In the genomic region with DNA sequence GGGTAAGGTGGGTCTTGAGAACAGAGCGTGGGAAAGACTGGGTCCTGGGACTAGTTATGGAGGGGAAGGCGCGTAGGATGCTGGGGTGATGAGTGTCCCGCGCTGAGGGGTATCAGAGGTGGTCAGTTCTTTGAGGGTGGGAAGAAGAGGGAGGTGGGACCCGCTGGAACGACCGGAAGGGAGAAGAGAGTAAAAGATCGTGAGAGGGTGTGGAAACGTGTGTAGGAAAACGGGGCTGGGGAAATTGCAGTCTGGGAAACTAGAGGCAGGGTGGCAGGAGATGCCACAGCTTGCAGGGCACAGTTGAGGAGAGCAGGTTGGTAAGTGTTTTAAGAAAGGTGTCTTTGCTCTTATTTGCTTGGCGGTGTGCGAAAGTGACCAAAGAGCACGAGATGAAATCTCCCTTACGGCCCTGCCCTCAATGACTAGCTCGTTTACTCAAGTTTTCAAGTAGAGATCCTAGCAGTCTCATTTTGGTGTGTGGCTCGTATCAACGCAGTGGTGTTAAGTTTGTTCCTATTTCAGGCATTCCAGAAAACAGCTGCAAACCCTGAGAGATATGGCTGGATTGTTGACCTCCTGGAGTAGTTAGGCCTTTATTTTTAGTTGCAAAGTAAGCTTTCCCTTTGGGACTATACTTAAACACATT, we compare ENCODE assay signal across 8 cellular contexts. TPM values are rescaled to one million over a fixed set of nuclear protein-coding genes. Genes with fewer than 3 reads are reported as not detected.
DNase-seq lines count a peak whose midpoint lies in the region; ATAC-seq and TF ChIP-seq lines count a peak whose summit lies in the region.

No MANE protein-coding gene starts in this region.

- peak overlapping the region; percentile 88 for H3K4me3 ChIP-seq in OCI-LY1 (ENCODE audit: low read depth, low read length, poor library complexity, severe bottlenecking)
- peak overlapping the region; percentile 63 to 79 (median 69) for H3K4me3 ChIP-seq in right lobe of liver
- peak overlapping the region; percentile 38 to 95 (median 79) for H3K4me3 ChIP-seq in thyroid gland (replicated peaks in 1 of 3)

- H4K20me1 ChIP-seq in OCI-LY1 (ENCODE audit: insufficient read depth, low read length), result no peaks in the 10 kb centered on the region

- in situ Hi-C loops in ACHN (cut with HindIII; ENCODE audit: low pct_ligation_motif_present, low pct_unique_long_range_greater_than_20kb, low sequenced_read_pairs), result no loop called here

- H3F3A ChIP-seq in OCI-LY1 (ENCODE audit: insufficient read depth, low read length), result no peaks in the 10 kb centered on the region

- H2AFZ ChIP-seq in OCI-LY1 (ENCODE audit: low read length), result no peak overlapping the region

- no peaks in the 10 kb centered on the region for H3K9me2 ChIP-seq in OCI-LY1 (ENCODE audit: low read depth, low read length)

- ATAC-seq in GM18498 (IDR thresholded peaks at IDR 0.05; ENCODE audit: unreplicated experiment) (peak; percentile 0), right lobe of liver (peak in 3 of 4 donors; percentile 0 to 4 (median 3)), HG03460 (IDR thresholded peaks at IDR 0.05; ENCODE audit: unreplicated experiment) (no peak), GM21576 (IDR thresholded peaks at IDR 0.05; ENCODE audit: unreplicated experiment) (no peak)

- H3K9me3 Mint-ChIP-seq in chondrocyte (ENCODE audit: low read depth), result no peaks in the 10 kb centered on the region

- TF ChIP-seq POLR2A in right lobe of liver (IDR thresholded peaks at IDR 0.05) (no peak), thyroid gland (IDR thresholded peaks at IDR 0.05) (no peak)

- peaks cover 43% of the 10 kb centered on the region for H3K4me1 Mint-ChIP-seq in chondrocyte (ENCODE audit: low read depth)

- H3K4me1 ChIP-seq in OCI-LY1 (ENCODE audit: insufficient read depth, low read length, severe bottlenecking) (peaks cover 29% of the 10 kb centered on the region), right lobe of liver (peaks cover 0 to 16% (median 8%) of the 10 kb centered on the region in 4 donors), thyroid gland (peaks cover 11 to 18% of the 10 kb centered on the region in 2 donors)

- 0% methylated on average over 18 of the region's 18 CpGs for WGBS in right lobe of liver (ENCODE audit: insufficient coverage, low coverage, low lambda C conversion rate, missing lambda C conversion rate)
- WGBS in thyroid gland, 2 donors, result 0 to 1% methylated on average over 18 of the region's 18 CpGs

- H3K79me2 ChIP-seq in OCI-LY1 (ENCODE audit: insufficient read depth, low read length), result peaks cover 33% of the 10 kb centered on the region

- H3K27me3 Mint-ChIP-seq in chondrocyte (ENCODE audit: low read depth), result no peaks in the 10 kb centered on the region

- H3K4me2 ChIP-seq in OCI-LY1 (ENCODE audit: low read length), result peak overlapping the region; percentile 90

- H3K27me3 ChIP-seq in OCI-LY1 (ENCODE audit: insufficient read depth, low read length), result no peaks in the 10 kb centered on the region
- no peaks in the 10 kb centered on the region for H3K27me3 ChIP-seq in right lobe of liver
- no peaks in the 10 kb centered on the region for H3K27me3 ChIP-seq in thyroid gland

- peaks cover 12% of the 10 kb centered on the region for H3K36me3 Mint-ChIP-seq in chondrocyte (ENCODE audit: low read depth)

- intact Hi-C loops in right lobe of liver (cut with DNase I) (no loop called here), thyroid gland (cut with DNase I) (no loop called here)

- DNase-seq in ACHN (peak; percentile 68), chondrocyte (ENCODE audit: low spot score) (no peak), right lobe of liver (no peak), thyroid gland (peak in 1 of 2 donors; percentile 15)

- H3K9me3 ChIP-seq in OCI-LY1 (ENCODE audit: low read length), result no peaks in the 10 kb centered on the region
- H3K9me3 ChIP-seq in right lobe of liver, result no peaks in the 10 kb centered on the region
- H3K9me3 ChIP-seq in thyroid gland, result no peaks in the 10 kb centered on the region

- H3K27ac ChIP-seq in OCI-LY1 (ENCODE audit: low read depth, low read length, poor library complexity, severe bottlenecking) (peak overlapping the region; percentile 44), right lobe of liver (peak overlapping the region; percentile 25 to 57 (median 51)), thyroid gland (peak overlapping the region; percentile 58 to 67 (median 63))

- peak overlapping the region; percentile 98 for H3K27ac Mint-ChIP-seq in chondrocyte (ENCODE audit: unreplicated experiment)

- H3K4me3 Mint-ChIP-seq in chondrocyte (ENCODE audit: unreplicated experiment), result peak overlapping the region; percentile 100

- peak overlapping the region; percentile 89 for H3K9ac ChIP-seq in OCI-LY1 (ENCODE audit: low read length)

- H3K36me3 ChIP-seq in OCI-LY1 (ENCODE audit: insufficient read depth, low read length) (peaks cover 28% of the 10 kb centered on the region), right lobe of liver (peaks cover 0 to 18% (median 0%) of the 10 kb centered on the region in 4 donors), thyroid gland (peaks cover 10 to 11% of the 10 kb centered on the region in 2 donors)

- TF ChIP-seq CTCF in OCI-LY1 (IDR thresholded peaks at IDR 0.05; ENCODE audit: low read length), result no peak
- TF ChIP-seq CTCF in chondrocyte (IDR thresholded peaks at IDR 0.05), result no peak
- TF ChIP-seq CTCF in right lobe of liver (IDR thresholded peaks at IDR 0.05), result no peak
- no peak for TF ChIP-seq CTCF in thyroid gland (IDR thresholded peaks at IDR 0.05)

RNA-seq across cellular contexts. Expression of gene STT3A, which starts 0.6 kb away (rescaled TPM):
- 247 to 286 TPM (median 252 TPM) in 3 replicates for total RNA-seq in chondrocyte
- total RNA-seq in right lobe of liver, result 100 to 1,000 TPM in 1 of 6 experiments, 10 to 100 TPM in 5; 73.3 to 108 (median 86.8) TPM
- total RNA-seq in thyroid gland, result 100 to 1,000 TPM; 112 to 187 (median 172) TPM

RNA-seq across cellular contexts. Expression of gene EI24, which starts 24.0 kb away (rescaled TPM):
- total RNA-seq in chondrocyte (88.6 to 95.0 TPM (median 91.1 TPM) in 3 replicates), right lobe of liver (100 to 1,000 TPM in 5 of 6 experiments, 10 to 100 TPM in 1; 74.4 to 232 (median 113) TPM), thyroid gland (10 to 100 TPM; 35.7 to 75.8 (median 52.8) TPM)

RNA-seq across cellular contexts. Expression of gene CHEK1, which starts 31.7 kb away (rescaled TPM):
- 18.3 to 28.4 TPM (median 23.5 TPM) in 3 replicates for total RNA-seq in chondrocyte
- total RNA-seq in right lobe of liver, result 1 to 10 TPM in 4 of 6 experiments, under 1 TPM in 2; 0.59 to 6.9 (median 1.7) TPM
- 1 to 10 TPM in 3 of 4 donors, under 1 TPM in 1; 0.78 to 3.4 (median 1.4) TPM for total RNA-seq in thyroid gland

Comparison
In these comparisons a context has a peak if more than half of its experiments do, and no peak if none do; other contexts are left out.
1. ATAC-seq: peak in GM18498 (single experiment) and right lobe of liver (3 of 4); none in HG03460 (single experiment) and GM21576 (single experiment).
2. Peak in every context shown above with its lines, with median percentiles within 50 percentile points of each other: H3K27ac ChIP-seq and H3K4me3 ChIP-seq.